Comparison of ENCODE assay signal across 8 cellular contexts in genomic region chr19:10316229-10317044, GRCh38. TPM values are rescaled to one million over a fixed set of nuclear protein-coding genes. Genes with fewer than 3 reads are reported as not detected.
DNase-seq lines count a peak whose midpoint lies in the region; ATAC-seq and TF ChIP-seq lines count a peak whose summit lies in the region.

No MANE protein-coding gene starts in this region.

- H3K9me3 ChIP-seq in MM.1S (replicated peaks; ENCODE audit: insufficient read depth, low read length) (no peaks in the 10 kb centered on the region), duodenal mucosa (ENCODE audit: control insufficient read depth in 1 of 2, low read length in 2 of 2) (no peaks in the 10 kb centered on the region), neuronal stem cell (replicated peaks in 1 of 2; ENCODE audit: control insufficient read depth in 2 of 2, insufficient read depth in 1 of 2, low read depth in 1 of 2, low read length in 2 of 2) (no peaks in the 10 kb centered on the region)

- H3K23ac ChIP-seq in neuronal stem cell (ENCODE audit: low read depth, low read length, poor library complexity): no peak overlapping the region

- H2BK15ac ChIP-seq in neuronal stem cell (ENCODE audit: low read length): no peak overlapping the region

- H3K27ac ChIP-seq in MM.1S (ENCODE audit: low read length): peak overlapping the region; percentile 3; the same call in 1 of the 2 replicates
- H3K27ac ChIP-seq in duodenal mucosa (ENCODE audit: low read depth, low read length): no peak overlapping the region
- H3K27ac ChIP-seq in neuronal stem cell (replicated peaks; ENCODE audit: low read length): no peak overlapping the region

- no peaks in the 10 kb centered on the region for H3K9me2 ChIP-seq in MM.1S (replicated peaks; ENCODE audit: insufficient read depth, low read length)

- peaks cover 6% of the 10 kb centered on the region for H3K79me1 ChIP-seq in neuronal stem cell (ENCODE audit: low read depth, low read length)

- H3K36me3 ChIP-seq in MM.1S (replicated peaks; ENCODE audit: insufficient read depth, low read length) (no peaks in the 10 kb centered on the region), duodenal mucosa (ENCODE audit: control insufficient read depth in 1 of 2, insufficient read depth in 2 of 2, low read length in 2 of 2) (peaks cover 20 to 33% of the 10 kb centered on the region in 2 donors), neuronal stem cell (replicated peaks in 1 of 2; ENCODE audit: control insufficient read depth in 2 of 2, insufficient read depth in 2 of 2, low read length in 2 of 2) (peaks cover 24 to 56% of the 10 kb centered on the region in 2 donors)

- no peak overlapping the region for H3K14ac ChIP-seq in neuronal stem cell (ENCODE audit: low read length)

- peak overlapping the region; percentile 17 for H2AK5ac ChIP-seq in neuronal stem cell (ENCODE audit: low read depth, low read length)

- WGBS in neuronal stem cell (ENCODE audit: extremely low coverage in 2 of 2, insufficient read length in 2 of 2, insufficient replicate concordance in 1 of 2), 2 donors: no CpG with 5 or more reads among the region's 19 CpGs

- H3K27me3 ChIP-seq in MM.1S (replicated peaks; ENCODE audit: insufficient read depth, low read length) (no peaks in the 10 kb centered on the region), duodenal mucosa (ENCODE audit: control insufficient read depth in 1 of 2, insufficient read depth in 2 of 2, low read length in 2 of 2) (no peaks in the 10 kb centered on the region), neuronal stem cell (ENCODE audit: control insufficient read depth in 3 of 3, insufficient read depth in 3 of 3, low read depth in 1 of 3, low read length in 3 of 3) (no peaks in the 10 kb centered on the region)

- H2BK5ac ChIP-seq in neuronal stem cell (ENCODE audit: low read length): no peak overlapping the region

- no peak overlapping the region for H3K4ac ChIP-seq in neuronal stem cell (ENCODE audit: low read length)

- no peak for TF ChIP-seq CTCF in MM.1S (IDR thresholded peaks at IDR 0.05; ENCODE audit: low read length)

- H3K4me2 ChIP-seq in MM.1S (ENCODE audit: low read depth, low read length) (peak overlapping the region; percentile 96; the same call in 1 of the 2 replicates), neuronal stem cell (ENCODE audit: insufficient read depth, low read length, poor library complexity, severe bottlenecking) (no peak overlapping the region)

- H3K4me3 ChIP-seq in MM.1S (ENCODE audit: low read length): peak overlapping the region; percentile 90; the same call in 1 of the 2 replicates
- peak overlapping the region; percentile 78 to 88 for H3K4me3 ChIP-seq in duodenal mucosa (ENCODE audit: low read depth in 1 of 2, low read length in 2 of 2)
- peak overlapping the region in 1 of 2 donors; percentile 71 for H3K4me3 ChIP-seq in neuronal stem cell (ENCODE audit: low read length in 2 of 2)

- ATAC-seq in GM21423 (IDR thresholded peaks at IDR 0.05; ENCODE audit: unreplicated experiment): no peak

- no peaks in the 10 kb centered on the region for H4K20me1 ChIP-seq in MM.1S (ENCODE audit: insufficient read depth, low read length)

- no peak overlapping the region for H4K8ac ChIP-seq in neuronal stem cell (ENCODE audit: low read depth, low read length)

- no peak overlapping the region for H2BK120ac ChIP-seq in neuronal stem cell (ENCODE audit: low read depth, low read length)

- peaks cover 3% of the 10 kb centered on the region; the same call in 1 of the 2 replicates for H3K79me2 ChIP-seq in MM.1S (ENCODE audit: low read length)

- DNase-seq in DMS 273 treated with DMSO at 0.1 percent for 48 hours (lab: John Stamatoyannopoulos, UW): peak; percentile 56
- DNase-seq in MM.1S: no peak
- DNase-seq in neuronal stem cell (ENCODE audit: low spot score): no peak
- no peak for DNase-seq in NCI-H2081 (lab: John Stamatoyannopoulos, UW)
- no peak for DNase-seq in NCI-H524 (lab: John Stamatoyannopoulos, UW)
- DNase-seq in pons (ENCODE audit: low spot score): no peak

- 0 out of 2 replicates have a peak, but pooled peaks cover 4% of the 10 kb centered on the region for H3K4me1 ChIP-seq in MM.1S (ENCODE audit: low read length)
- peaks cover 18 to 26% of the 10 kb centered on the region in 2 donors for H3K4me1 ChIP-seq in duodenal mucosa (ENCODE audit: control insufficient read depth in 1 of 2, insufficient read depth in 2 of 2, low read length in 2 of 2)
- H3K4me1 ChIP-seq in neuronal stem cell (ENCODE audit: control insufficient read depth in 2 of 2, insufficient read depth in 1 of 2, low read depth in 1 of 2, low read length in 2 of 2): peaks cover 0 to 2% of the 10 kb centered on the region in 2 donors

- peak overlapping the region; percentile 51; the same call in 1 of the 2 replicates for H3K9ac ChIP-seq in MM.1S (ENCODE audit: low read length)
- no peak overlapping the region for H3K9ac ChIP-seq in duodenal mucosa (ENCODE audit: low read depth in 1 of 2, low read length in 2 of 2)
- H3K9ac ChIP-seq in neuronal stem cell (ENCODE audit: low read depth, low read length, poor library complexity): no peak overlapping the region

- no peak overlapping the region for H4K91ac ChIP-seq in neuronal stem cell (ENCODE audit: low read depth, low read length, poor library complexity)

- no peaks in the 10 kb centered on the region for H3F3A ChIP-seq in MM.1S (ENCODE audit: insufficient read depth, low read length)

- H3K18ac ChIP-seq in neuronal stem cell (ENCODE audit: low read length): no peak overlapping the region

- no peak overlapping the region for H2BK12ac ChIP-seq in neuronal stem cell (ENCODE audit: low read length)

- no peak overlapping the region for H2AFZ ChIP-seq in MM.1S (ENCODE audit: low read length)
- H2AFZ ChIP-seq in neuronal stem cell (ENCODE audit: low read length): peak overlapping the region; percentile 98

RNA-seq across cellular contexts. Expression of gene FDX2, which starts 0.6 kb away (rescaled TPM):
- polyA plus RNA-seq in neuronal stem cell (2013, experiment 1 of 2): 13.4 TPM
- 13.5 TPM for polyA plus RNA-seq in neuronal stem cell (2013, experiment 2 of 2)

RNA-seq across cellular contexts. Expression of gene ZGLP1, which starts 6.8 kb away (rescaled TPM):
- 3.5 TPM for polyA plus RNA-seq in neuronal stem cell (2013, experiment 1 of 2)
- polyA plus RNA-seq in neuronal stem cell (2013, experiment 2 of 2): 4.2 TPM

RNA-seq across cellular contexts. Expression of gene RAVER1, which starts 16.9 kb away (rescaled TPM):
- polyA plus RNA-seq in neuronal stem cell (2013, experiment 1 of 2): 44.6 TPM
- 45.3 TPM for polyA plus RNA-seq in neuronal stem cell (2013, experiment 2 of 2)

RNA-seq across cellular contexts. Expression of gene ICAM3, which starts 23.0 kb away (rescaled TPM):
- polyA plus RNA-seq in neuronal stem cell (2013, experiment 1 of 2): 1.3 TPM
- polyA plus RNA-seq in neuronal stem cell (2013, experiment 2 of 2): 1.5 TPM

RNA-seq across cellular contexts. Expression of gene ICAM5, which starts 26.7 kb away (rescaled TPM):
- 0.73 TPM for polyA plus RNA-seq in neuronal stem cell (2013, experiment 1 of 2)
- polyA plus RNA-seq in neuronal stem cell (2013, experiment 2 of 2): 0.84 TPM
